In the genomic region with DNA sequence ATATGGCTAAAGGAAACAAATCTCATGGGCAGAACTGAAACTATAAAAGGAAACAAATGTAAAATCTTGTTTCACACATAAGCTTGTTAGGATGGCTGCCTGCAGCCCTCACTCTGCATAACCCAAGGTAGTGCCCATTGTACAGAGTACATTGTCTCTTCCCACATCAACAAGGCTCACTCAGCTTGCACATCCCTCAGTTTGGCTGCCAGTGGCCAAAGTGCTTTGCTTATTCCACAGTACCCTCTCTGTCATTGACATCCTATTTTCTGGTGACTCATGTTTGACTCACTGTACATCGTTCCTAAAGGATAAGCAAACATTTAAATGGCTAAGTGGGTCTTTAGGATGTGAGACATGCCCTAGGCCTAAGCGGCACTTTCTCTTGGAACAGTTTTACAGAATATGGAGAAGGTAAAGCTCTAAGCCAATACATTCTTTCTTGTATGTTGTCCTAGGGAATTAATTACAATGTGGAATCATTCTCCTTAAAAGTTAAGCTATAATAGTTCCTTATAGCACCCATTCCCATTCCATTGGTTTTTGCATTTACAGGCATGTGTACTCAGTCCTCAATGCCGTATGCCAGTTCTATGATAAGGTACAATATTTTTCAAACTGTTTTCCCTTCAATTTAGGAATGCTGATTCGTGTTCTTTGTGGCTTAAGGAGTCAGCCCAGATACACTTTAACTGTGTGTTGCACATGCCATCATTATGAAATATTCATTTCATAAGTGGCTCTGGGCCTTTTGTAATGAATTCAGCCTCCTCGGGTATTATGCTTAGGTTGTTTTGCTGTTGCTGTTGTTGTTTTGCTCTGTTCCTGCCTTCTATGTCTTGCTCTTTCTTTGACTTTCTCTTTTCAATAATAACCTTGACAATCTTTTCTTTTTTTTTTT, we compare ENCODE assay signal across 15 cellular contexts. TPM values are rescaled to one million over a fixed set of nuclear protein-coding genes. Genes with fewer than 3 reads are reported as not detected.
DNase-seq lines count a peak whose midpoint lies in the region; ATAC-seq and TF ChIP-seq lines count a peak whose summit lies in the region.
"Had no signal": no experiment of that assay in that cellular context is flagged by ENCODE, and none has a peak within 500 bp of the region (broad histone marks: within the 10 kb centered on the region; RNA-seq: fewer than 3 reads in every experiment).

No MANE protein-coding gene starts in this region.

- ATAC-seq in GM18867 (IDR thresholded peaks at IDR 0.05; ENCODE audit: unreplicated experiment): peak; percentile 68
- no peak for ATAC-seq in naive thymus-derived CD4-positive, alpha-beta T cell
- no peak for ATAC-seq in HG02938 (IDR thresholded peaks at IDR 0.05; ENCODE audit: unreplicated experiment)
- no peak for ATAC-seq in left ventricle myocardium superior
- ATAC-seq: T-helper 17 cell had no signal

- H3K4me3 ChIP-seq in fibroblast of pulmonary artery (replicated peaks; ENCODE audit: low read depth, low read length): no peak overlapping the region
- no peak overlapping the region for H3K4me3 ChIP-seq in naive thymus-derived CD4-positive, alpha-beta T cell (ENCODE audit: low read length)
- H3K4me3 ChIP-seq: testis had no signal

- H3K27me3 ChIP-seq in naive thymus-derived CD4-positive, alpha-beta T cell (ENCODE audit: control insufficient read depth in 2 of 2, insufficient read depth in 2 of 2, low read length in 2 of 2): no peaks in the 10 kb centered on the region
- H3K27me3 ChIP-seq: testis had no signal

- H3K27ac Mint-ChIP-seq in naive thymus-derived CD4-positive, alpha-beta T cell: no peak overlapping the region
- H3K27ac Mint-ChIP-seq: brain, CD14-positive monocyte, T-helper 17 cell had no signal

- POLR2A ChIA-PET in naive thymus-derived CD4-positive, alpha-beta T cell (lab: Charles Lee): no interaction called here

- TF ChIP-seq CTCF in fibroblast of pulmonary artery (IDR thresholded peaks at IDR 0.05; ENCODE audit: low read length, missing control alignments): no peak

- H3K4me1 ChIP-seq in naive thymus-derived CD4-positive, alpha-beta T cell (ENCODE audit: control insufficient read depth in 2 of 2, insufficient read depth in 2 of 2, low read length in 2 of 2): peaks cover 5 to 8% of the 10 kb centered on the region in 2 donors
- H3K4me1 ChIP-seq: testis had no signal

- peaks cover 3 to 32% (median 14%) of the 10 kb centered on the region in 5 donors for H3K36me3 Mint-ChIP-seq in naive thymus-derived CD4-positive, alpha-beta T cell
- H3K36me3 Mint-ChIP-seq: CD14-positive monocyte had no signal

- peaks cover 6 to 33% (median 7%) of the 10 kb centered on the region in 7 donors for H3K4me1 Mint-ChIP-seq in naive thymus-derived CD4-positive, alpha-beta T cell

- H3K27ac ChIP-seq in naive thymus-derived CD4-positive, alpha-beta T cell (ENCODE audit: low read depth, low read length): no peak overlapping the region
- H3K27ac ChIP-seq: testis had no signal

- peaks cover 0 to 22% (median 4%) of the 10 kb centered on the region in 3 experiments for H3K36me3 ChIP-seq in naive thymus-derived CD4-positive, alpha-beta T cell (ENCODE audit: control insufficient read depth in 2 of 3, insufficient read depth in 3 of 3, low read length in 3 of 3)

- peaks cover 0 to 2% (median 0%) of the 10 kb centered on the region in 11 donors for H3K9me3 Mint-ChIP-seq in naive thymus-derived CD4-positive, alpha-beta T cell
- H3K9me3 Mint-ChIP-seq: brain, CD14-positive monocyte had no signal

- CTCF ChIA-PET in naive thymus-derived CD4-positive, alpha-beta T cell (lab: Charles Lee): no interaction called here

- no peak overlapping the region for H3K4me3 Mint-ChIP-seq in naive thymus-derived CD4-positive, alpha-beta T cell
- H3K4me3 Mint-ChIP-seq: brain, CD14-positive monocyte, T-helper 17 cell had no signal

- H3K9me3 ChIP-seq in naive thymus-derived CD4-positive, alpha-beta T cell (ENCODE audit: control insufficient read depth in 2 of 3, low read length in 3 of 3): no peaks in the 10 kb centered on the region
- H3K9me3 ChIP-seq: testis had no signal

- DNase-seq in A172 (ENCODE audit: low spot score) (peak; percentile 82), RKO (ENCODE audit: low spot score) (peak; percentile 90), fibroblast of pulmonary artery (ENCODE audit: low read depth) (peak; percentile 47), nucleus accumbens (lab: John Stamatoyannopoulos, UW) (no peak), left ventricle myocardium superior (no peak)
- no peak for DNase-seq in naive thymus-derived CD4-positive, alpha-beta T cell
- DNase-seq: head of caudate nucleus; NCI-H187 treated with DMSO at 0.1 percent for 48 hours; stimulated activated CD4-positive, alpha-beta T cell treated with anti-CD3 and anti-CD28 coated beads, Interleukin-4, amount 100 ng/mL, for 1 hour; T-helper 17 cell; testis had no signal

- intact Hi-C loops in naive thymus-derived CD4-positive, alpha-beta T cell (cut with micrococcal nuclease): no loop called here
- intact Hi-C loops in left ventricle myocardium superior (cut with micrococcal nuclease): no loop called here

- H3K27me3 Mint-ChIP-seq in naive thymus-derived CD4-positive, alpha-beta T cell: no peaks in the 10 kb centered on the region
- H3K27me3 Mint-ChIP-seq: brain, T-helper 17 cell had no signal

RNA-seq across cellular contexts. Expression of a gene that starts 5.5 kb away (rescaled TPM):
- 4.2 and 4.4 TPM in 2 replicates for total RNA-seq in A172 (2014; rRNA removed; shearing (Covaris generic))
- 1 to 10 TPM; 1.5 to 6.7 (median 2.9) TPM for total RNA-seq in naive thymus-derived CD4-positive, alpha-beta T cell
- polyA plus RNA-seq in naive thymus-derived CD4-positive, alpha-beta T cell: 1 to 10 TPM; 6.9 to 8.9 TPM
- total RNA-seq in left ventricle myocardium superior: 1.3 TPM

Comparison
In these comparisons a context has a peak if more than half of its experiments do, and no peak if none do; other contexts are left out.
1. DNase-seq: peak in A172 (single experiment), RKO (single experiment) and fibroblast of pulmonary artery (single experiment); none in naive thymus-derived CD4-positive, alpha-beta T cell (0 of 9), nucleus accumbens (0 of 56) and left ventricle myocardium superior (single experiment).